9 cellular contexts compared by ENCODE assay signal in genomic region chr16:67245674-67246080, GRCh38. TPM values are rescaled to one million over a fixed set of nuclear protein-coding genes. Genes with fewer than 3 reads are reported as not detected.
A peak's percentile ranks its signal among the peaks of the same experiment; 100 is the strongest.
DNase-seq lines count a peak whose midpoint lies in the region; ATAC-seq and TF ChIP-seq lines count a peak whose summit lies in the region.
"Had no signal": no experiment of that assay in that cellular context is flagged by ENCODE, and none has a peak within 500 bp of the region (broad histone marks: within the 10 kb centered on the region; RNA-seq: fewer than 3 reads in every experiment).

No MANE protein-coding gene starts in this region.

- TF ChIP-seq POLR2A in right lobe of liver (IDR thresholded peaks at IDR 0.05), result no peak
- TF ChIP-seq POLR2A in thyroid gland (IDR thresholded peaks at IDR 0.05), result no peak

- H3K27ac Mint-ChIP-seq in activated T-cell treated with anti-CD3 and anti-CD28 coated beads, Interleukin-2, amount 50 U/mL, for 24 hours, result peak overlapping the region; percentile 98

- no peaks in the 10 kb centered on the region for H3K9me3 Mint-ChIP-seq in activated T-cell treated with anti-CD3 and anti-CD28 coated beads, Interleukin-2, amount 50 U/mL, for 24 hours

- no peaks in the 10 kb centered on the region for H3K36me3 ChIP-seq in right lobe of liver
- no peaks in the 10 kb centered on the region for H3K36me3 ChIP-seq in thyroid gland

- DNase-seq in activated T-cell treated with anti-CD3 and anti-CD28 coated beads, Interleukin-2, amount 50 U/mL, for 24 hours, result no peak
- no peak for DNase-seq in activated T-cell treated with anti-CD3 and anti-CD28 coated beads for 4 hours
- DNase-seq in right lobe of liver, result no peak
- DNase-seq in thyroid gland, result no peak
- DNase-seq in NCI-H1092 (lab: John Stamatoyannopoulos, UW), result no peak
- no peak for DNase-seq in stimulated activated CD4-positive, alpha-beta T cell treated with anti-CD3 and anti-CD28 coated beads, Interleukin-2, amount 100 ng/mL, for 24 hours
- DNase-seq: NCI-H2029 treated with DMSO at 0.1 percent for 48 hours had no signal

- H3K4me3 Mint-ChIP-seq in activated T-cell treated with anti-CD3 and anti-CD28 coated beads, Interleukin-2, amount 50 U/mL, for 24 hours, result peak overlapping the region; percentile 93

- TF ChIP-seq CTCF in right lobe of liver (IDR thresholded peaks at IDR 0.05), result no peak
- TF ChIP-seq CTCF in thyroid gland (IDR thresholded peaks at IDR 0.05), result no peak

- H3K27ac ChIP-seq in angular gyrus (ENCODE audit: low read depth, low read length) (peak overlapping the region; percentile 29), right lobe of liver (peak overlapping the region; percentile 65 to 82 (median 69)), thyroid gland (peak overlapping the region; percentile 80 to 94 (median 91))

- ATAC-seq in right lobe of liver (no peak), GM21423 (IDR thresholded peaks at IDR 0.05; ENCODE audit: unreplicated experiment) (no peak)

- 35% methylated on average over 7 of the region's 8 CpGs for WGBS in right lobe of liver (ENCODE audit: insufficient coverage, low coverage, low lambda C conversion rate, missing lambda C conversion rate)
- WGBS in thyroid gland, 2 donors, result 13 to 15% methylated on average over 6 of the region's 8 CpGs

- H3K4me3 ChIP-seq in right lobe of liver (peak overlapping the region; percentile 58 to 66 (median 64)), thyroid gland (replicated peaks in 1 of 3) (peak overlapping the region; percentile 29 to 81 (median 33))

- H3K4me1 Mint-ChIP-seq in activated T-cell treated with anti-CD3 and anti-CD28 coated beads, Interleukin-2, amount 50 U/mL, for 24 hours (ENCODE audit: low read depth), result peaks cover 68% of the 10 kb centered on the region

- H3K27me3 ChIP-seq in right lobe of liver (peaks cover 0 to 10% of the 10 kb centered on the region in 2 donors), thyroid gland (no peaks in the 10 kb centered on the region)

- H3K4me1 ChIP-seq in right lobe of liver, result peaks cover 0 to 53% (median 0%) of the 10 kb centered on the region in 4 donors
- H3K4me1 ChIP-seq in thyroid gland, result peaks cover 47 to 70% of the 10 kb centered on the region in 2 donors

- intact Hi-C loops in right lobe of liver (cut with DNase I) (no loop called here), thyroid gland (cut with DNase I) (no loop called here)

- H3K27me3 Mint-ChIP-seq in activated T-cell treated with anti-CD3 and anti-CD28 coated beads, Interleukin-2, amount 50 U/mL, for 24 hours, result peaks cover 12% of the 10 kb centered on the region

- H3K9me3 ChIP-seq in right lobe of liver (no peaks in the 10 kb centered on the region), thyroid gland (no peaks in the 10 kb centered on the region)

- H3K36me3 Mint-ChIP-seq in activated T-cell treated with anti-CD3 and anti-CD28 coated beads, Interleukin-2, amount 50 U/mL, for 24 hours (ENCODE audit: low read depth), result peaks cover 18% of the 10 kb centered on the region

RNA-seq across cellular contexts. Expression of gene FHOD1, which starts 1.6 kb away (rescaled TPM):
- 1 to 10 TPM; 2.3 to 9.6 (median 3.5) TPM for total RNA-seq in right lobe of liver
- 10 to 100 TPM; 17.9 to 26.4 (median 24.3) TPM for total RNA-seq in thyroid gland

RNA-seq across cellular contexts. Expression of gene SLC9A5, which starts 3.1 kb away (rescaled TPM):
- under 1 TPM; 0.06 to 0.53 (median 0.15) TPM for total RNA-seq in right lobe of liver
- 1 to 10 TPM in 2 of 4 donors, under 1 TPM in 2; 0.56 to 3.0 (median 1.1) TPM for total RNA-seq in thyroid gland

RNA-seq across cellular contexts. Expression of gene TMEM208, which starts 18.7 kb away (rescaled TPM):
- total RNA-seq in right lobe of liver (10 to 100 TPM; 32.6 to 58.7 (median 40.5) TPM), thyroid gland (10 to 100 TPM; 53.2 to 69.0 (median 58.3) TPM)

RNA-seq across cellular contexts. Expression of gene PLEKHG4, which starts 33.7 kb away (rescaled TPM):
- total RNA-seq in right lobe of liver (under 1 TPM; 0.09 to 0.53 (median 0.20) TPM), thyroid gland (10 to 100 TPM in 2 of 4 donors, 1 to 10 TPM in 2; 8.2 to 11.7 (median 9.5) TPM)

RNA-seq across cellular contexts. Expression of gene ELMO3, which starts 46.7 kb away (rescaled TPM):
- 1 to 10 TPM; 1.8 to 8.0 (median 4.6) TPM for total RNA-seq in right lobe of liver
- 10 to 100 TPM; 26.0 to 37.8 (median 30.0) TPM for total RNA-seq in thyroid gland

Comparison
In these comparisons a context has a peak if more than half of its experiments do, and no peak if none do; other contexts are left out.
1. H3K27ac ChIP-seq: peak in every context shown above with its lines; median percentile 91 in thyroid gland; 69 in right lobe of liver; 29 in angular gyrus.